13 cellular contexts compared by ENCODE assay signal in the genomic region with DNA sequence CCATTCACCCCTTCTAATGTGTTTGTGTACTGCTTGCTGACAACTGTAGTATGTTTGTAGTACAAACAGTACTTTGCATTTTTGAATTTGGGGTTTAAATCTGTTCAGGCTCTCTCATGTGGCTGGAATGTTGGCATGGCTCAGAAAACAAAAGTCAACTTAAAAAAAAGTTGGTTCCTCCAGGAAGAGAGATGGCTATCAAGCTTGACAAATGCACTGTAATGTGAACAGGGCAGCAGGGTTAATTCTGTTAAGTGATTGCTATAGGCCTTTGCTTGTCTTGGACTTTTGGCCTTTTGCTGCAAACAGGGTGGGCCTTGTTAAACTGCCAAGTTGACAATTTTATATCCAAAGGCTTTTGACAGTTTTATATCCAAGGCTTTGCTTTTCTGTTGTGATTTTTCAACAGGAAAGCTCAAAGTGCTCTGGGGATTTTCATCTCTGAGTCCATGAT.
DNase-seq lines count a peak whose midpoint lies in the region; ATAC-seq, FAIRE-seq and TF ChIP-seq lines count a peak whose summit lies in the region.
"Had no signal": no experiment of that assay in that cellular context is flagged by ENCODE, and none has a peak within 500 bp of the region (broad histone marks: within the 10 kb centered on the region; RNA-seq: fewer than 3 reads in every experiment).

No MANE protein-coding gene starts in this region.

- H3K9me3 ChIP-seq in heart left ventricle = no peaks in the 10 kb centered on the region
- H3K9me3 ChIP-seq: psoas muscle had no signal

- peaks cover 6% of the 10 kb centered on the region for H3K27me3 Mint-ChIP-seq in progenitor cell of endocrine pancreas
- H3K27me3 Mint-ChIP-seq: activated CD4-positive, alpha-beta T cell treated with anti-CD3 and anti-CD28 coated beads, Interleukin-2, amount 10 ng/mL, durations not matched to agents 7 days and 5 days; activated naive CD8-positive, alpha-beta T cell treated with anti-CD3 and anti-CD28 coated beads, Interleukin-2, amount 10 ng/mL, durations not matched to agents 7 days and 5 days had no signal

- ATAC-seq in heart left ventricle = peak; percentile 49 to 72 (median 62)

- peak overlapping the region in 7 of 12 donors; percentile 2 to 65 (median 29) for H3K27ac ChIP-seq in heart left ventricle
- H3K27ac ChIP-seq: psoas muscle had no signal

- no peaks in the 10 kb centered on the region for H3K36me3 ChIP-seq in BJ (ENCODE audit: control insufficient read depth, insufficient read depth, low read length)
- no peaks in the 10 kb centered on the region for H3K36me3 ChIP-seq in heart left ventricle

- TF ChIP-seq POLR2A in heart left ventricle (IDR thresholded peaks at IDR 0.05) = no peak

- H3K27ac Mint-ChIP-seq in progenitor cell of endocrine pancreas = peak overlapping the region; percentile 76
- H3K27ac Mint-ChIP-seq: activated CD4-positive, alpha-beta T cell treated with anti-CD3 and anti-CD28 coated beads, Interleukin-2, amount 10 ng/mL, durations not matched to agents 7 days and 5 days; activated naive CD8-positive, alpha-beta T cell treated with anti-CD3 and anti-CD28 coated beads, Interleukin-2, amount 10 ng/mL, durations not matched to agents 7 days and 5 days; CD14-positive monocyte had no signal

- peaks cover 3 to 30% (median 22%) of the 10 kb centered on the region in 12 donors for H3K4me1 ChIP-seq in heart left ventricle
- H3K4me1 ChIP-seq: psoas muscle had no signal

- POLR2A ChIA-PET in BJ (lab: Charles Lee) = interaction anchor here (0.7 kb wide), 1 partner anchor 151 kb away, joined by 3 read pairs; no protein-coding TSS in a partner anchor

- CTCF ChIA-PET in BJ (lab: Yijun Ruan, JAX) = interaction anchor here (0.5 to 0.7 kb wide), 3 partner anchors 12 to 116 kb away, joined by 3 read pairs; no protein-coding TSS in a partner anchor

- intact Hi-C loops in heart left ventricle (cut with DNase I) = loop anchor here in 1 of 10 donors (5.0 kb wide), 1 partner anchor 59 kb away; no protein-coding TSS in a partner anchor

- peak; percentile 96 for FAIRE-seq in TTC549 (lab: Jason Lieb, UNC)

- H3K4me3 ChIP-seq in BJ (ENCODE audit: low read depth, low read length) (no peak overlapping the region), heart left ventricle (no peak overlapping the region)
- H3K4me3 ChIP-seq: psoas muscle had no signal

- peaks cover 13% of the 10 kb centered on the region for H3K4me1 Mint-ChIP-seq in progenitor cell of endocrine pancreas (ENCODE audit: low read depth)
- H3K4me1 Mint-ChIP-seq: CD14-positive monocyte had no signal

- H3K9me3 Mint-ChIP-seq in progenitor cell of endocrine pancreas (ENCODE audit: low read depth) = no peaks in the 10 kb centered on the region
- H3K9me3 Mint-ChIP-seq: activated CD4-positive, alpha-beta T cell treated with anti-CD3 and anti-CD28 coated beads, Interleukin-2, amount 10 ng/mL, durations not matched to agents 7 days and 5 days had no signal

- DNase-seq in BJ (ENCODE audit: low read depth) (peak; percentile 80), heart left ventricle (no peak), progenitor cell of endocrine pancreas (ENCODE audit: low spot score, unreplicated experiment) (no peak), NCI-H2171 treated with DMSO at 0.1 percent for 48 hours (lab: John Stamatoyannopoulos, UW) (no peak), germinal center (ENCODE audit: low spot score) (no peak), amygdala (lab: John Stamatoyannopoulos, UW) (no peak), NAMALWA (ENCODE audit: low spot score) (no peak)
- DNase-seq: activated CD4-positive, alpha-beta T cell treated with anti-CD3 and anti-CD28 coated beads, Interleukin-2, amount 10 ng/mL, durations not matched to agents 7 days and 5 days; activated naive CD8-positive, alpha-beta T cell treated with anti-CD3 and anti-CD28 coated beads, Interleukin-2, amount 10 ng/mL, durations not matched to agents 7 days and 5 days; GOT3; psoas muscle had no signal

- TF ChIP-seq CTCF in BJ (IDR thresholded peaks at IDR 0.05; ENCODE audit: insufficient read depth, low read depth, low read length) = no peak
- TF ChIP-seq CTCF in heart left ventricle (IDR thresholded peaks at IDR 0.05) = no peak
- TF ChIP-seq CTCF in progenitor cell of endocrine pancreas (IDR thresholded peaks at IDR 0.05; ENCODE audit: unreplicated experiment) = no peak

- no peaks in the 10 kb centered on the region for H3K27me3 ChIP-seq in BJ (ENCODE audit: control insufficient read depth, insufficient read depth, low read length)
- H3K27me3 ChIP-seq in heart left ventricle = no peaks in the 10 kb centered on the region

- no peak overlapping the region for H3K4me3 Mint-ChIP-seq in progenitor cell of endocrine pancreas (ENCODE audit: low read depth)
- H3K4me3 Mint-ChIP-seq: activated CD4-positive, alpha-beta T cell treated with anti-CD3 and anti-CD28 coated beads, Interleukin-2, amount 10 ng/mL, durations not matched to agents 7 days and 5 days; activated naive CD8-positive, alpha-beta T cell treated with anti-CD3 and anti-CD28 coated beads, Interleukin-2, amount 10 ng/mL, durations not matched to agents 7 days and 5 days; CD14-positive monocyte had no signal

- no peaks in the 10 kb centered on the region for H3K36me3 Mint-ChIP-seq in progenitor cell of endocrine pancreas (ENCODE audit: insufficient read depth)
- H3K36me3 Mint-ChIP-seq: CD14-positive monocyte had no signal
